Comparison of ENCODE assay signal across 1 cellular context in the genomic region with DNA sequence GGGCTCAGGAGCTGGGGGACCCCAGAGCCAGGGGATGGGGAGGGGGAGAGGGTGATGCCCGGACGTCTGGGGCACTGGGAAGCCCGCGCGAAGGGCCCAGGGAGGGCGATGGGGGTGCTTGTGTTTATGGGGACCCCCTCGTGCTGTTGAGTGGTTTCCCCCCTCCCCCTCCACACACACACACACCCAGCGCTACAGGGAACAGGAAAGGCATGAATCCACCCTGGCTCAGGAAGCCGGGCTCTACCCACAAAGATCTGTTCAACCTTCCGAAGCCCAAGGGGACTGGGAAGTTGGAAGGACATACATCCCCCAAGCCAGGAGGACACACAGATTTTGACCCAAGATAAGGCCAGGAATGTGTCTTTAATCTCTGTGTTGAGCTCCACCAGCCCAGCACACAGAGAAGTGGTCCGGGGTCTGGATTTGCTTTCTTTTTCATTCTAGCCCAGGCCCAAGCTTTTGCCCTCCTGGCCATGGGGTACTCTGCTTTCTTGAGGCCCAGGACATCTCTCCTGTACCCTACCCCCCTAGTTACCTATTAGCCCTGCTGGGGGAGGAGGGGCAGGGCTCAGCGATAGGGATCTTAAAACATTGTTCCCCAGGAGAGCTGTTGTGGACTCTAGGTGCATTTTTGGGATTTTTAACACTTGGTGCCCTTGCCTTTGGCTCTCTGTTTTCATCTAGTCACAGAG.
TF ChIP-seq lines count a peak whose summit lies in the region.

No MANE protein-coding gene starts in this region.

TF ChIP-seq in HepG2, 621 proteins besides CTCF, POLR2A, EP300 and RAD21 (continued from another document):
- TF ChIP-seq, protein P1, sequence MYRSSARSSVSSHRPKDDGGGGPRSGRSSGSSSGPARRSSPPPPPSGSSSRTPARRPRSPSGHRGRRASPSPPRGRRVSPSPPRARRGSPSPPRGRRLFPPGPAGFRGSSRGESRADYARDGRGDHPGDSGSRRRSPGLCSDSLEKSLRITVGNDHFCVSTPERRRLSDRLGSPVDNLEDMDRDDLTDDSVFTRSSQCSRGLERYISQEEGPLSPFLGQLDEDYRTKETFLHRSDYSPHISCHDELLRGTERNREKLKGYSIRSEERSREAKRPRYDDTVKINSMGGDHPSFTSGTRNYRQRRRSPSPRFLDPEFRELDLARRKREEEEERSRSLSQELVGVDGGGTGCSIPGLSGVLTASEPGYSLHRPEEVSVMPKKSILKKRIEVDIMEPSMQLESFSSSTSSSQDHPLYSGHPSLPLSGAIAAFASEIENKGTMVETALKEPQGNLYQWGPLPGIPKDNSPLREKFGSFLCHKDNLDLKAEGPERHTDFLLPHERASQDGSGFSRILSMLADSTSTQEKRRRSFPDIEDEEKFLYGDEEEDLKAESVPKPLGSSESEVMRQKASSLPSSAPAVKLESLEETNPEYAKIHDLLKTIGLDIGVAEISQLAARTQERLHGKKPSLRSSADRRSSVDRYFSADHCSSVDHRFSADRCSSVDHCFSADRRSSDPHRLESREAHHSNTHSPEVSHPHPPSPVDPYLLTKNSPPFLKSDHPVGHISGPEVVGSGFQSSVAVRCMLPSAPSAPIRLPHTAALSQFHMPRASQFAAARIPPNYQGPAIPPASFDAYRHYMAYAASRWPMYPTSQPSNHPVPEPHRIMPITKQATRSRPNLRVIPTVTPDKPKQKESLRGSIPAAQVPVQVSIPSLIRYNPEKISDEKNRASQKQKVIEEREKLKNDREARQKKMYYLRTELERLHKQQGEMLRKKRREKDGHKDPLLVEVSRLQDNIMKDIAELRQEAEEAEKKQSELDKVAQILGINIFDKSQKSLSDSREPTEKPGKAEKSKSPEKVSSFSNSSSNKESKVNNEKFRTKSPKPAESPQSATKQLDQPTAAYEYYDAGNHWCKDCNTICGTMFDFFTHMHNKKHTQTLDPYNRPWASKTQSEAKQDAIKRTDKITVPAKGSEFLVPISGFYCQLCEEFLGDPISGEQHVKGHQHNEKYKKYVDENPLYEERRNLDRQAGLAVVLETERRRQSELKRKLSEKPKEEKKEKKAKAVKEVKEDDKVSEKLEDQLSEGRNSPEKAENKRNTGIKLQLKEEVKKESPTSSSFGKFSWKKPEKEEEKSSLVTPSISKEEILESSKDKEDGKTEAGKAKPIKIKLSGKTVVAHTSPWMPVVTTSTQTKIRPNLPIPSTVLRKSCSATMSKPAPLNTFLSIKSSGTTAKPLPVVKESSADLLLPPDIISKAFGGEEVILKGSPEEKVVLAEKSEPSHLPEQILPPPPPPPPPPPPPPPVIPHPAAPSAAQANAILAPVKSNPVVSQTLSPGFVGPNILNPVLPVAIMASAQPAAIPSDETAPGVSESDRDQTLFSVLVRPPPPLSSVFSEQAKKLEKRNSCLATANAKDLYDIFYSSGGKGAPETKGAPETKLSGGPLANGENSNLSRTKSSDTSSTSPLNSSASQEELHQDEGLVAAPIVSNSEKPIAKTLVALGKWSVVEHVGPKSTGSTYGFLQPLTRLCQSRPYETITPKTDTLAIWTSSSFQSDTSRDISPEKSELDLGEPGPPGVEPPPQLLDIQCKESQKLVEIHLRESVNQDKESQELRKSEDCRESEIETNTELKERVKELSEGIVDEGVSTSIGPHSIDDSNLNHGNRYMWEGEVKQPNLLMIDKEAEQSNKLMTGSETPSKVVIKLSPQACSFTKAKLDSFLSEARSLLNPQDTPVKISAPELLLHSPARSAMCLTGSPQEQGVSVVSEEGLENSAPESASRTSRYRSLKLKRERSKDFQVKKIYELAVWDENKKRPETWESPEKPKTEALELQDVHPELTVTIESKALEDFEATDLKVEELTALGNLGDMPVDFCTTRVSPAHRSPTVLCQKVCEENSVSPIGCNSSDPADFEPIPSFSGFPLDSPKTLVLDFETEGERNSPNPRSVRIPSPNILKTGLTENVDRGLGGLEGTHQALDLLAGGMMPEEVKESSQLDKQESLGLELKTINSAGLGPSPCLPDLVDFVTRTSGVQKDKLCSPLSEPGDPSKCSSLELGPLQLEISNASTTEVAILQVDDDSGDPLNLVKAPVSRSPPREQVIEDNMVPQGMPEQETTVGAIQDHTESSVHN (CRISPR knock-in tag; IDR thresholded peaks at IDR 0.05) = no peak
- TF ChIP-seq THRA (CRISPR knock-in tag; IDR thresholded peaks at IDR 0.05; ENCODE audit: borderline replicate concordance) (0 out of 2 replicates have a peak, but pooled peaks have one; percentile 1), ZNF563 (CRISPR knock-in tag; IDR thresholded peaks at IDR 0.05) (no peak), SOX13 (IDR thresholded peaks at IDR 0.05) (no peak), SOX13 (CRISPR knock-in tag; conservative IDR thresholded peaks at IDR 0.05 in 1 of 2, IDR thresholded peaks at IDR 0.05 in 1 of 2) (peak in 1 of 2 experiments; percentile 69; a peak in 2 of 4 replicates), KLF9 (CRISPR knock-in tag; IDR thresholded peaks at IDR 0.05; ENCODE audit: low read depth) (no peak), MAX (IDR thresholded peaks at IDR 0.05) (no peak), HDAC6 (IDR thresholded peaks at IDR 0.05; ENCODE audit: low read depth, low read length) (no peak)
